ENCODE assay signal across 23 cellular contexts in the genomic region with DNA sequence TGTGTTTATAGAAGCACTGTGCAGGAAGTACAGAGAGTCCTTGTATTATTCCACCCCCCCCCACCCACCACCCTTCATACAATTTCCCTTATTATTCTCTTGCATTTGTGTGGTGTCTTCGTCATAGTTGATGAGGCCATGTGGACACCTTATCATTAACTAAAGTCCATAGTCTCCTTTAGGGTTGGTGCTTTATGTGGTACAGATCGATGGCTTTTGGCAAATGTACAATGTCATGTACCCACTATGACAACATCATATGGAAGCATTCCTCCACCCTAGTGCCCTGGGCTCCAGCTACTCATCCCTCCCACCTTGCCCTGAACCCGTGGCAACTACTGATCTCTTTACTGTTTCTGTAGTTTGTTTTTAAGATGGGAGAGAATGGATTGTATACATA.
"Had no signal": no experiment of that assay in that cellular context is flagged by ENCODE, and none has a peak within 500 bp of the region (broad histone marks: within the 10 kb centered on the region; RNA-seq: fewer than 3 reads in every experiment).

No MANE protein-coding gene starts in this region.

- H3K4me3 ChIP-seq: MG63, SJSA1, SK-N-MC had no signal

- DNase-seq: IMR-90, Karpas-422, KG1, MG63, NCI-H1092, NCI-H1105 treated with DMSO at 0.1 percent for 48 hours, NCI-H1436, NCI-H187, NCI-H2029, NCI-H2081 treated with DMSO at 0.1 percent for 48 hours, NCI-H2171, NCI-H226, NCI-H446, NCI-H510A, NCI-H524 treated with DMSO at 0.1 percent for 48 hours, NCI-H69, NCI-H774, Right ventricle myocardium superior, RPMI8226, SIG-M5 had no signal

- H3K27ac ChIP-seq: SJSA1, SK-N-MC had no signal

- H3K27me3 ChIP-seq: MG63 had no signal

- H3K9me3 ChIP-seq: MG63, SJSA1 had no signal

- H3K36me3 ChIP-seq: MG63, SJSA1 had no signal

- FAIRE-seq: RCC 7860 had no signal

- H3K4me1 ChIP-seq: SJSA1 had no signal
